9 cellular contexts compared by ENCODE assay signal in genomic region chr7:96709381-96710228, GRCh38. TPM values are rescaled to one million over a fixed set of nuclear protein-coding genes. Genes with fewer than 3 reads are reported as not detected.
DNase-seq lines count a peak whose midpoint lies in the region; ATAC-seq, FAIRE-seq and TF ChIP-seq lines count a peak whose summit lies in the region.
"Had no signal": no experiment of that assay in that cellular context is flagged by ENCODE, and none has a peak within 500 bp of the region (broad histone marks: within the 10 kb centered on the region; RNA-seq: fewer than 3 reads in every experiment).

Gene SEM1, minus strand, starts transcription at chr7:96709846. Its CDS starts 83 bp downstream, at chr7:96709763.

- H4K20me1 ChIP-seq in keratinocyte (ENCODE audit: control insufficient read depth, extremely low read depth, insufficient read depth, low read length): peaks cover 2% of the 10 kb centered on the region

- H3K4me1 ChIP-seq in keratinocyte (ENCODE audit: control insufficient read depth, extremely low read depth, insufficient read depth, low read length): peaks cover 21% of the 10 kb centered on the region

- H3K4me2 ChIP-seq in keratinocyte (ENCODE audit: control insufficient read depth, extremely low read depth, insufficient read depth, low read depth, low read length): peak within 1 kb of the TSS; percentile 89

- no peak for TF ChIP-seq CTCF in keratinocyte (optimal IDR thresholded peaks at IDR 0.05 in 1 of 3, IDR thresholded peaks at IDR 0.05 in 1 of 3, conservative IDR thresholded peaks at IDR 0.05 in 1 of 3; ENCODE audit: extremely low read depth in 1 of 3, insufficient read depth in 2 of 3, low read length in 3 of 3)

- H3K9me3 ChIP-seq in keratinocyte (ENCODE audit: control insufficient read depth, low read depth, low read length): no peaks in the 10 kb centered on the region

- H3K9me1 ChIP-seq in keratinocyte (ENCODE audit: control insufficient read depth, extremely low read depth, insufficient read depth, low read length): no peaks in the 10 kb centered on the region

- peak; percentile 73 for FAIRE-seq in keratinocyte (lab: Jason Lieb, UNC)
- FAIRE-seq: colon had no signal

- ATAC-seq in GM18870 (IDR thresholded peaks at IDR 0.05; ENCODE audit: unreplicated experiment): peak; percentile 84
- ATAC-seq in HG03135 (IDR thresholded peaks at IDR 0.05; ENCODE audit: unreplicated experiment): peak; percentile 90

- peak within 1 kb of the TSS; percentile 50 to 95 (median 81) for H3K4me3 ChIP-seq in keratinocyte (ENCODE audit: control insufficient read depth in 2 of 3, extremely low read depth in 1 of 3, insufficient read depth in 2 of 3, low read depth in 1 of 3, low read length in 3 of 3)

- peaks cover 44% of the 10 kb centered on the region for H3K79me2 ChIP-seq in keratinocyte (ENCODE audit: control insufficient read depth, insufficient read depth, low read length)

- no peaks in the 10 kb centered on the region for H3K36me3 ChIP-seq in keratinocyte (ENCODE audit: control insufficient read depth in 2 of 2, extremely low read depth in 1 of 2, insufficient read depth in 2 of 2, low read length in 2 of 2)

- no peaks in the 10 kb centered on the region for H3K27me3 ChIP-seq in keratinocyte (ENCODE audit: control insufficient read depth, extremely low read depth, insufficient read depth, low read length)

- H2AFZ ChIP-seq in keratinocyte (ENCODE audit: control insufficient read depth, low read length): peak within 1 kb of the TSS; percentile 96

- dilution Hi-C loops in keratinocyte (cut with MboI; ENCODE audit: extremely low pct_ligation_motif_present, low sequenced_read_pairs): no loop called here

- peak within 1 kb of the TSS; percentile 93 for H3K27ac ChIP-seq in keratinocyte (ENCODE audit: control insufficient read depth, insufficient read depth, low read length)

- DNase-seq in AG08395 (ENCODE audit: low spot score): peak; percentile 79
- peak; percentile 89 for DNase-seq in NCI-H2227 treated with DMSO at 0.1 percent for 48 hours (lab: John Stamatoyannopoulos, UW)
- peak; percentile 44 for DNase-seq in activated CD4-positive, CD25-positive, alpha-beta regulatory T cell treated with anti-CD3 and anti-CD28 coated beads, Interleukin-2, amount 50 U/mL, for 16 hours (ENCODE audit: low read depth, low spot score)
- DNase-seq in cerebellar cortex (ENCODE audit: low spot score): peak; percentile 94
- no peak for DNase-seq in keratinocyte (ENCODE audit: low read depth, low spot score)
- DNase-seq in stimulated activated CD4-positive, alpha-beta T cell treated with anti-CD3 and anti-CD28 coated beads, Interleukin-15, amount 100 ng/mL, for 1 hour (ENCODE audit: low read depth in 1 of 2, low spot score in 1 of 2): peak; percentile 27 to 49

- peak within 1 kb of the TSS; percentile 92 for H3K9ac ChIP-seq in keratinocyte (ENCODE audit: control insufficient read depth, extremely low read depth, insufficient read depth, low read length)

RNA-seq across cellular contexts. Expression of gene SEM1, which starts in this region (rescaled TPM):
- 79.2 to 180 TPM (median 156 TPM) in 3 replicates for polyA plus RNA-seq in keratinocyte
- polyA plus RNA-seq in keratinocyte (2011; ENCODE audit: low read depth): 601 TPM
- 78.9 and 184 TPM in 2 replicates for polyA plus RNA-seq in keratinocyte (2011; cell fraction: cytosol; rRNA removed)
- 31.1 and 68.8 TPM in 2 replicates for polyA plus RNA-seq in keratinocyte (2011; cell fraction: nucleus; rRNA removed)
- 293 and 633 TPM in 2 replicates for polyA plus RNA-seq in keratinocyte (2012; ENCODE audit: low replicate concordance)
- 0.46 to 54.4 TPM (median 5.3 TPM) in 3 replicates for polyA minus RNA-seq in keratinocyte
- 26.5 TPM for polyA minus RNA-seq in keratinocyte (2011; cell fraction: cytosol; rRNA and poly(A)+ RNA removed)
- 13.7 and 34.0 TPM in 2 replicates for polyA minus RNA-seq in keratinocyte (2011; cell fraction: nucleus; rRNA and poly(A)+ RNA removed)
